18 cellular contexts compared by ENCODE assay signal in the genomic region with DNA sequence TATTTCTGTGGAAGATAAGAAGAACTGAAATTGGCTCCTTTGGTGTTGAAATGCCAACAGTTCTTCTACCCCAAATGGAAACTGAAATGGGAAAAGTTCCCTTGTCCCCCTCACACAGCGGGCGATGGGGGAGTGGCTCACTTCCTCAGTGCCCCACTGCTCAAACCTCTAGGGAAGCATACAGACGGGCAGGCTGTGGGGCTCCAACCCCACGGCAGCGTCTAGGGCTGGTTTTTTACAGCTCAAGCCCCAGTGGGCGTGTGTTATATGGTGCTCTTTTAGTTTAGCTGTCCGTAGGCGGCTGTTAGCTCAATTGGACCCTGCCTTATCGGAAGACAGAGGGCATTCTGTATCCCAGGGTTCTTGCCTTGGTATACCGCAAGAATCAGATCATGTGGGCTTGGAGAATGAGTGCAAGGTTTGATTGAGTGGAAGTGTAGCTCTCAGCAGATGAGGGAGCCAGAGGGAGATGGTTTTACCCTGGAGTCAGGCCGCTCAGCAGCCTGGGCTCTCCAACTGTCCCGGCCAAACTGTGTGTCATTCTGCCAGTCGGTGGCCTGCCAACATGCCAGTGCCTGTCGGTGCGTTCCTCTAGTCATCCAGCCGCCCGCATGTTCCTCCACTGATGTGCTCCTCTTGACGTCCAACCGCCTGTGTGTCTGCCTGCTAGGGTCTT.
DNase-seq lines count a peak whose midpoint lies in the region; ATAC-seq and TF ChIP-seq lines count a peak whose summit lies in the region.
"Had no signal": no experiment of that assay in that cellular context is flagged by ENCODE, and none has a peak within 500 bp of the region (broad histone marks: within the 10 kb centered on the region; RNA-seq: fewer than 3 reads in every experiment).

No MANE protein-coding gene starts in this region.

- peak overlapping the region; percentile 58 for H3K4me3 Mint-ChIP-seq in dendritic cell treated with granulocyte-macrophage colony-stimulating factor and Interleukin-4, amounts not matched to agents 40 ng/mL and 50 ng/mL, for 4 days
- peak overlapping the region; percentile 18 for H3K4me3 Mint-ChIP-seq in neural crest cell
- H3K4me3 Mint-ChIP-seq in activated CD8-positive, alpha-beta T cell treated with anti-CD3 and anti-CD28 coated beads, Interleukin-2, amount 10 ng/mL, durations not matched to agents 7 days and 5 days, result no peak overlapping the region
- H3K4me3 Mint-ChIP-seq: activated CD4-positive, alpha-beta T cell treated with anti-CD3 and anti-CD28 coated beads, Interleukin-2, amount 10 ng/mL, durations not matched to agents 24 days and 14 days; activated naive CD4-positive, alpha-beta T cell treated with anti-CD3 and anti-CD28 coated beads for 36 hours; stimulated activated naive CD8-positive, alpha-beta T cell treated with anti-CD3 and anti-CD28 coated beads, Interleukin-15, amount 100 ng/mL, for 72 hours had no signal

- TF ChIP-seq CTCF in neural crest cell (conservative IDR thresholded peaks at IDR 0.05), result no peak
- no peak for TF ChIP-seq CTCF in ovary (IDR thresholded peaks at IDR 0.05)

- 95 to 96% (median 96%) methylated on average over 19 of the region's 19 CpGs for WGBS in ovary, 3 donors

- intact Hi-C loops in dendritic cell treated with granulocyte-macrophage colony-stimulating factor and Interleukin-4, amounts not matched to agents 40 ng/mL and 50 ng/mL, for 4 days (cut with micrococcal nuclease), result no loop called here
- intact Hi-C loops in ovary (cut with DNase I), result no loop called here

- no peaks in the 10 kb centered on the region for H3K27me3 ChIP-seq in ovary
- H3K27me3 ChIP-seq: upper lobe of left lung had no signal

- no peak for ATAC-seq in HG02938 (IDR thresholded peaks at IDR 0.05; ENCODE audit: unreplicated experiment)
- ATAC-seq in activated CD8-positive, alpha-beta T cell treated with anti-CD3 and anti-CD28 coated beads, Interleukin-2, amount 10 ng/mL, durations not matched to agents 7 days and 5 days, result no peak
- ATAC-seq: sciatic nerve; stimulated activated naive CD8-positive, alpha-beta T cell treated with anti-CD3 and anti-CD28 coated beads, Interleukin-15, amount 100 ng/mL, for 72 hours had no signal

- H3K4me1 ChIP-seq in ovary (ENCODE audit: insufficient read depth), result peaks cover 3% of the 10 kb centered on the region

- H3K27ac ChIP-seq in ovary, result no peak overlapping the region
- H3K27ac ChIP-seq: upper lobe of left lung had no signal

- POLR2A ChIA-PET in activated CD8-positive, alpha-beta T cell treated with anti-CD3 and anti-CD28 coated beads, Interleukin-2, amount 10 ng/mL, durations not matched to agents 7 days and 5 days (lab: Charles Lee), result no interaction called here

- no peaks in the 10 kb centered on the region for H3K9me3 ChIP-seq in ovary
- H3K9me3 ChIP-seq: upper lobe of left lung had no signal

- DNase-seq in CD1c-positive myeloid dendritic cell (ENCODE audit: extremely low spot score) (peak; percentile 79), MV-4-11 (lab: John Stamatoyannopoulos, UW) (peak; percentile 94), neural crest cell (ENCODE audit: low read depth, low spot score) (no peak), DMS53 (lab: John Stamatoyannopoulos, UW) (no peak), ovary (no peak)
- no peak for DNase-seq in activated CD8-positive, alpha-beta T cell treated with anti-CD3 and anti-CD28 coated beads, Interleukin-2, amount 10 ng/mL, durations not matched to agents 7 days and 5 days
- DNase-seq: activated CD4-positive, alpha-beta T cell treated with anti-CD3 and anti-CD28 coated beads, Interleukin-2, amount 10 ng/mL, durations not matched to agents 24 days and 14 days; activated CD8-positive, alpha-beta memory T cell treated with anti-CD3 and anti-CD28 coated beads, Interleukin-2, amount 50 U/mL, for 48 hours; activated naive CD4-positive, alpha-beta T cell treated with anti-CD3 and anti-CD28 coated beads for 36 hours; aorta; KG1; NCI-H1417; NCI-H748 treated with DMSO at 0.1 percent for 48 hours; stimulated activated naive CD8-positive, alpha-beta T cell treated with anti-CD3 and anti-CD28 coated beads, Interleukin-15, amount 100 ng/mL, for 72 hours; upper lobe of left lung had no signal

- no peaks in the 10 kb centered on the region for H3K36me3 ChIP-seq in ovary
- H3K36me3 ChIP-seq: upper lobe of left lung had no signal

- TF ChIP-seq POLR2A in ovary (IDR thresholded peaks at IDR 0.05), result no peak

- no peaks in the 10 kb centered on the region for H3K36me3 Mint-ChIP-seq in dendritic cell treated with granulocyte-macrophage colony-stimulating factor and Interleukin-4, amounts not matched to agents 40 ng/mL and 50 ng/mL, for 4 days (ENCODE audit: low read depth)
- H3K36me3 Mint-ChIP-seq in neural crest cell (ENCODE audit: low read depth), result peaks cover 16% of the 10 kb centered on the region
- no peaks in the 10 kb centered on the region for H3K36me3 Mint-ChIP-seq in activated CD8-positive, alpha-beta T cell treated with anti-CD3 and anti-CD28 coated beads, Interleukin-2, amount 10 ng/mL, durations not matched to agents 7 days and 5 days (ENCODE audit: low read depth)

- CTCF ChIA-PET in activated CD8-positive, alpha-beta T cell treated with anti-CD3 and anti-CD28 coated beads, Interleukin-2, amount 10 ng/mL, durations not matched to agents 7 days and 5 days (lab: Charles Lee), result no interaction called here

- TF ChIP-seq EP300 in ovary (IDR thresholded peaks at IDR 0.05), result no peak

- no peak overlapping the region for H3K4me3 ChIP-seq in ovary
- H3K4me3 ChIP-seq: upper lobe of left lung had no signal

- no peaks in the 10 kb centered on the region for H3K9me3 Mint-ChIP-seq in dendritic cell treated with granulocyte-macrophage colony-stimulating factor and Interleukin-4, amounts not matched to agents 40 ng/mL and 50 ng/mL, for 4 days
- peaks cover 6% of the 10 kb centered on the region for H3K9me3 Mint-ChIP-seq in neural crest cell
- no peaks in the 10 kb centered on the region for H3K9me3 Mint-ChIP-seq in activated CD8-positive, alpha-beta T cell treated with anti-CD3 and anti-CD28 coated beads, Interleukin-2, amount 10 ng/mL, durations not matched to agents 7 days and 5 days (ENCODE audit: insufficient read depth)
- H3K9me3 Mint-ChIP-seq: activated CD4-positive, alpha-beta T cell treated with anti-CD3 and anti-CD28 coated beads, Interleukin-2, amount 10 ng/mL, durations not matched to agents 24 days and 14 days; activated naive CD4-positive, alpha-beta T cell treated with anti-CD3 and anti-CD28 coated beads for 36 hours; stimulated activated naive CD8-positive, alpha-beta T cell treated with anti-CD3 and anti-CD28 coated beads, Interleukin-15, amount 100 ng/mL, for 72 hours had no signal

- H3K27me3 Mint-ChIP-seq in dendritic cell treated with granulocyte-macrophage colony-stimulating factor and Interleukin-4, amounts not matched to agents 40 ng/mL and 50 ng/mL, for 4 days, result no peaks in the 10 kb centered on the region
- H3K27me3 Mint-ChIP-seq in neural crest cell (ENCODE audit: low read depth), result no peaks in the 10 kb centered on the region
- no peaks in the 10 kb centered on the region for H3K27me3 Mint-ChIP-seq in activated CD8-positive, alpha-beta T cell treated with anti-CD3 and anti-CD28 coated beads, Interleukin-2, amount 10 ng/mL, durations not matched to agents 7 days and 5 days (ENCODE audit: low read depth)
- H3K27me3 Mint-ChIP-seq: activated CD4-positive, alpha-beta T cell treated with anti-CD3 and anti-CD28 coated beads, Interleukin-2, amount 10 ng/mL, durations not matched to agents 24 days and 14 days; stimulated activated naive CD8-positive, alpha-beta T cell treated with anti-CD3 and anti-CD28 coated beads, Interleukin-15, amount 100 ng/mL, for 72 hours had no signal

- peaks cover 57% of the 10 kb centered on the region for H3K4me1 Mint-ChIP-seq in dendritic cell treated with granulocyte-macrophage colony-stimulating factor and Interleukin-4, amounts not matched to agents 40 ng/mL and 50 ng/mL, for 4 days (ENCODE audit: low read depth)
- peaks cover 68% of the 10 kb centered on the region for H3K4me1 Mint-ChIP-seq in neural crest cell
- no peaks in the 10 kb centered on the region for H3K4me1 Mint-ChIP-seq in activated CD8-positive, alpha-beta T cell treated with anti-CD3 and anti-CD28 coated beads, Interleukin-2, amount 10 ng/mL, durations not matched to agents 7 days and 5 days (ENCODE audit: low read depth)
- H3K4me1 Mint-ChIP-seq: stimulated activated naive CD8-positive, alpha-beta T cell treated with anti-CD3 and anti-CD28 coated beads, Interleukin-15, amount 100 ng/mL, for 72 hours had no signal

- H3K27ac Mint-ChIP-seq in dendritic cell treated with granulocyte-macrophage colony-stimulating factor and Interleukin-4, amounts not matched to agents 40 ng/mL and 50 ng/mL, for 4 days, result peak overlapping the region; percentile 74
- peak overlapping the region; percentile 81 for H3K27ac Mint-ChIP-seq in neural crest cell (ENCODE audit: unreplicated experiment)
- no peak overlapping the region for H3K27ac Mint-ChIP-seq in activated CD8-positive, alpha-beta T cell treated with anti-CD3 and anti-CD28 coated beads, Interleukin-2, amount 10 ng/mL, durations not matched to agents 7 days and 5 days
- H3K27ac Mint-ChIP-seq: activated CD4-positive, alpha-beta T cell treated with anti-CD3 and anti-CD28 coated beads, Interleukin-2, amount 10 ng/mL, durations not matched to agents 24 days and 14 days; activated naive CD4-positive, alpha-beta T cell treated with anti-CD3 and anti-CD28 coated beads for 36 hours; stimulated activated naive CD8-positive, alpha-beta T cell treated with anti-CD3 and anti-CD28 coated beads, Interleukin-15, amount 100 ng/mL, for 72 hours had no signal

Comparison
In these comparisons a context has a peak if more than half of its experiments do, and no peak if none do; other contexts are left out.
1. DNase-seq: peak in CD1c-positive myeloid dendritic cell (single experiment) and MV-4-11 (single experiment); none in neural crest cell (single experiment), DMS53 (single experiment), ovary (0 of 5) and activated CD8-positive, alpha-beta T cell treated with anti-CD3 and anti-CD28 coated beads, Interleukin-2, amount 10 ng/mL, durations not matched to agents 7 days and 5 days (single experiment).